ENCODE assay signal across 1 cellular context in the genomic region with DNA sequence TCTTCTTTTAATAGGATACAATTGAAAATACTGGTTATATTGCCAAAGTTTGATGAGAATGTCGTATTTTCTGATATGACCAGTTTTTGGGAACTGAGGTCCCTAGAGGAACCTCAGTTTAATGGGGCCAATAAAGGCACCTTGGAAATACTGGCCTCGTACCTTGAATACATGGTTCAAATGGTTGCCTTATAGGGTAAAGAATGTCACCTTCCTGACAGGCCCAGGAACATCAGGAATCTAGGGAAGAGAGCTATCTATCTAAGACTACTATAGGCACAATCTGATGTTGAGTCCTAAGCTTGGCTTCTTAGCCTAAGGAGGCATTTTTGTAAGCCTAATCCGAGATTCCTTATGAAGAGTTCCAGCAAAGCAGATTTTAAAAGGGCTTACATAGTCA.
TF ChIP-seq lines count a peak whose summit lies in the region.

No MANE protein-coding gene starts in this region.

TF ChIP-seq in H1, 55 proteins besides CTCF, POLR2A, EP300 and RAD21:
- no peak for TF ChIP-seq YY1 (IDR thresholded peaks at IDR 0.05; ENCODE audit: low read depth, low read length)
- TF ChIP-seq SRF (IDR thresholded peaks at IDR 0.05; ENCODE audit: low read depth, low read length): peak; percentile 87
- TF ChIP-seq GABPA (IDR thresholded peaks at IDR 0.05; ENCODE audit: borderline replicate concordance, insufficient read depth, low read length): no peak
